ENCODE assay signal across 18 cellular contexts in genomic region chr6:8057793-8058192, GRCh38. TPM values are rescaled to one million over a fixed set of nuclear protein-coding genes. Genes with fewer than 3 reads are reported as not detected.
DNase-seq lines count a peak whose midpoint lies in the region; ATAC-seq, FAIRE-seq and TF ChIP-seq lines count a peak whose summit lies in the region.
"Had no signal": no experiment of that assay in that cellular context is flagged by ENCODE, and none has a peak within 500 bp of the region (broad histone marks: within the 10 kb centered on the region; RNA-seq: fewer than 3 reads in every experiment).

No MANE protein-coding gene starts in this region.

- H3K4me1 ChIP-seq in PC-3 (ENCODE audit: insufficient read depth, low read length) (peaks cover 13% of the 10 kb centered on the region), heart left ventricle (peaks cover 0 to 11% (median 3%) of the 10 kb centered on the region in 12 donors)
- H3K4me1 ChIP-seq: A549, BE2C had no signal

- no TSS peak for BruUV-seq in PC-3 (replicated peaks; lab: Mats Ljungman, UMichigan)

- peak overlapping the region; percentile 11; the same call in 1 of the 2 replicates for H3K9ac ChIP-seq in PC-3 (ENCODE audit: low read length)

- H3K27ac ChIP-seq in PC-3 (ENCODE audit: low read length) (peak overlapping the region; percentile 56), heart left ventricle (no peak overlapping the region)
- H3K27ac ChIP-seq: A549, C4-2B had no signal

- H3K36me3 ChIP-seq in PC-3 (ENCODE audit: low read depth, low read length) (peaks cover 2% of the 10 kb centered on the region; the same call in 1 of the 2 replicates), bronchial epithelial cell (ENCODE audit: control insufficient read depth, insufficient read depth, low read length) (no peaks in the 10 kb centered on the region), heart left ventricle (peaks cover 0 to 73% (median 40%) of the 10 kb centered on the region in 9 donors)

- H3K79me2 ChIP-seq in PC-3 (ENCODE audit: low read length), result peaks cover 3% of the 10 kb centered on the region; the same call in 1 of the 2 replicates

- CTCF ChIA-PET in PC-3 (lab: Charles Lee), result interaction anchor here (0.5 to 0.8 kb wide), 2 partner anchors 109 to 386 kb away, joined by 3 read pairs; no protein-coding TSS in a partner anchor

- POLR2A ChIA-PET in PC-3 (lab: Charles Lee; ENCODE audit: unreplicated experiment), result interaction anchor here (0.7 kb wide), 1 partner anchor 82 kb away, joined by 3 read pairs; no protein-coding TSS in a partner anchor

- peak; percentile 48 for DNase-seq in LNCaP clone FGC (ENCODE audit: low read depth)
- peak; percentile 54 for DNase-seq in PC-3
- DNase-seq in bronchial epithelial cell (ENCODE audit: low read depth), result peak; percentile 53
- peak; percentile 31 for DNase-seq in iris pigment epithelial cell (ENCODE audit: low read depth)
- DNase-seq in iPS-NIHi7 (ENCODE audit: extremely low spot score), result no peak
- no peak for DNase-seq in RKO (ENCODE audit: low spot score)
- DNase-seq in heart left ventricle, result no peak
- no peak for DNase-seq in NCI-H345 (lab: John Stamatoyannopoulos, UW)
- DNase-seq: BE2C; CD4-positive, alpha-beta memory T cell; DMS153; GF-D8 had no signal

- intact Hi-C loops in PC-3 (cut with micrococcal nuclease) (loop anchor here (2.0 to 5.0 kb wide), 3 partner anchors 50 to 145 kb away; partner anchors contain the start of gene TXNDC5), heart left ventricle (cut with DNase I) (loop anchor here in 9 of 10 donors (1.0 to 10.0 kb wide), 9 partner anchors 40 to 337 kb away; partner anchors contain the start of gene TXNDC5 (in 1 of the 9))

- no peaks in the 10 kb centered on the region for H3K9me2 ChIP-seq in PC-3 (replicated peaks; ENCODE audit: low read length)

- H3K9me3 ChIP-seq in PC-3 (ENCODE audit: low read length), result no peaks in the 10 kb centered on the region
- no peaks in the 10 kb centered on the region for H3K9me3 ChIP-seq in heart left ventricle
- H3K9me3 ChIP-seq: A549, BE2C, HAP-1 had no signal

- H4K20me1 ChIP-seq in PC-3 (ENCODE audit: low read length), result no peaks in the 10 kb centered on the region

- no peak overlapping the region for H2AFZ ChIP-seq in PC-3 (ENCODE audit: low read length)

- no peaks in the 10 kb centered on the region for H3K27me3 ChIP-seq in PC-3 (ENCODE audit: low read length)
- H3K27me3 ChIP-seq in bronchial epithelial cell (ENCODE audit: control insufficient read depth, insufficient read depth, low read length), result no peaks in the 10 kb centered on the region
- H3K27me3 ChIP-seq in heart left ventricle, result no peaks in the 10 kb centered on the region
- H3K27me3 ChIP-seq: BE2C had no signal

- H3K4me2 ChIP-seq in PC-3 (ENCODE audit: low read length), result peak overlapping the region; percentile 8
- H3K4me2 ChIP-seq: A549 had no signal

- TF ChIP-seq CTCF in LNCaP clone FGC (IDR thresholded peaks at IDR 0.05; ENCODE audit: control insufficient read depth, extremely low read depth, insufficient read depth), result no peak
- TF ChIP-seq CTCF in PC-3 (conservative IDR thresholded peaks at IDR 0.05; ENCODE audit: low read depth, low read length), result no peak
- TF ChIP-seq CTCF in bronchial epithelial cell (IDR thresholded peaks at IDR 0.05; ENCODE audit: insufficient read depth, low read length, severe bottlenecking), result no peak
- no peak for TF ChIP-seq CTCF in heart left ventricle (IDR thresholded peaks at IDR 0.05)

- H3F3A ChIP-seq in PC-3 (ENCODE audit: low read length, unreplicated experiment), result no peaks in the 10 kb centered on the region

- no peak overlapping the region for H3K4me3 ChIP-seq in LNCaP clone FGC (ENCODE audit: low read depth, low read length)
- no peak overlapping the region for H3K4me3 ChIP-seq in PC-3 (ENCODE audit: low read length)
- H3K4me3 ChIP-seq in bronchial epithelial cell (ENCODE audit: low read depth, low read length), result no peak overlapping the region
- H3K4me3 ChIP-seq in heart left ventricle, result no peak overlapping the region
- H3K4me3 ChIP-seq: A549, HAP-1 had no signal

- peak; percentile 85 for ATAC-seq in PC-3
- ATAC-seq in heart left ventricle, result no peak
- ATAC-seq: A549, HepG2 had no signal

- 89 to 92% (median 89%) methylated on average over 3 of the region's 3 CpGs for WGBS in heart left ventricle, 4 donors

- no peak for TF ChIP-seq POLR2A in heart left ventricle (IDR thresholded peaks at IDR 0.05)

- no peak for FAIRE-seq in bronchial epithelial cell (lab: Jason Lieb, UNC)
- FAIRE-seq: A549, H1, HepG2, HTR-8/SVneo had no signal

RNA-seq across cellular contexts. Expression of gene BLOC1S5, which starts 6.4 kb away (rescaled TPM):
- total RNA-seq in PC-3 (2014; rRNA removed) (5.8 and 9.1 TPM in 2 replicates), bronchial epithelial cell (9.7 and 15.7 TPM in 2 replicates), heart left ventricle (10 to 100 TPM in 2 of 9 donors, 1 to 10 TPM in 7; 6.9 to 15.2 (median 8.8) TPM)
- 1 to 10 TPM; 4.3 to 4.4 TPM for polyA plus RNA-seq in heart left ventricle

RNA-seq across cellular contexts. Expression of gene EEF1E1, which starts 44.6 kb away (rescaled TPM):
- 64.6 and 72.6 TPM in 2 replicates for total RNA-seq in PC-3 (2014; rRNA removed)
- 54.0 and 120 TPM in 2 replicates for total RNA-seq in bronchial epithelial cell
- total RNA-seq in heart left ventricle, result 10 to 100 TPM; 10.3 to 22.2 (median 14.3) TPM
- 10 to 100 TPM; 19.0 to 50.1 TPM for polyA plus RNA-seq in heart left ventricle

Comparison
In these comparisons a context has a peak if more than half of its experiments do, and no peak if none do; other contexts are left out.
1. DNase-seq: peak in LNCaP clone FGC (single experiment), PC-3 (single experiment), bronchial epithelial cell (single experiment) and iris pigment epithelial cell (single experiment); none in iPS-NIHi7 (single experiment), RKO (single experiment), heart left ventricle (0 of 5) and NCI-H345 (single experiment).